ENCODE assay signal across 8 cellular contexts in genomic region chr12:62259311-62259992, GRCh38. TPM values are rescaled to one million over a fixed set of nuclear protein-coding genes. Genes with fewer than 3 reads are reported as not detected.
A peak's percentile ranks its signal among the peaks of the same experiment; 100 is the strongest.
DNase-seq lines count a peak whose midpoint lies in the region; ATAC-seq, FAIRE-seq and TF ChIP-seq lines count a peak whose summit lies in the region.

No MANE protein-coding gene starts in this region.

- no peak for FAIRE-seq in A549 (lab: Jason Lieb, UNC)
- peak; percentile 62 for FAIRE-seq in K562 (lab: Jason Lieb, UNC)

- H3K4me3 ChIP-seq in A549 (peak overlapping the region; percentile 74), K562 (peak overlapping the region; percentile 84)

- in situ Hi-C loops in K562 (cut with MboI), result no loop called here
- in situ Hi-C loops in GM13976 (cut with MboI; ENCODE audit: low sequenced_read_pairs, unreplicated experiment), result loop anchor here (25.0 kb wide), 1 partner anchor 528 kb away; no protein-coding TSS in a partner anchor

- peak overlapping the region; percentile 75 for H3K4me2 ChIP-seq in A549
- peak overlapping the region; percentile 98 for H3K4me2 ChIP-seq in K562 (ENCODE audit: insufficient read depth, low read length)

- WGBS in A549 (ENCODE audit: missing lambda C conversion rate), result 2% methylated on average over 20 of the region's 20 CpGs
- WGBS in K562 (ENCODE audit: insufficient coverage, low coverage, missing lambda C conversion rate), result under 1% methylated on average over 20 of the region's 20 CpGs

- H3K9me3 ChIP-seq in A549 (no peaks in the 10 kb centered on the region), K562 (replicated peaks; ENCODE audit: control insufficient read depth, insufficient read depth, low read depth, low read length) (no peaks in the 10 kb centered on the region)

- peak overlapping the region; percentile 96 to 97 for H3K9ac ChIP-seq in K562 (ENCODE audit: insufficient read depth in 1 of 2, low read depth in 2 of 2, low read length in 2 of 2)

- TF ChIP-seq EP300 in A549 (IDR thresholded peaks at IDR 0.05) (no peak), K562 (IDR thresholded peaks at IDR 0.05; ENCODE audit: low read length) (no peak)

- peak overlapping the region; percentile 90 to 93 for H3K27ac ChIP-seq in A549
- H3K27ac ChIP-seq in K562 (ENCODE audit: extremely low read depth, low read depth, low read length), result peak overlapping the region; percentile 99
- H3K27ac ChIP-seq in substantia nigra (ENCODE audit: low read depth, low read length, poor library complexity, severe bottlenecking), result peak overlapping the region; percentile 90

- no peaks in the 10 kb centered on the region; the same call in none of the 2 replicates for H4K20me1 ChIP-seq in K562 (replicated peaks; ENCODE audit: control insufficient read depth, insufficient read depth, low read length)

- TF ChIP-seq POLR2A in A549 (IDR thresholded peaks at IDR 0.05; ENCODE audit: low read length), result no peak
- no peak for TF ChIP-seq POLR2A in K562 (conservative IDR thresholded peaks at IDR 0.05)

- DNase-seq in A549 (ENCODE audit: low read depth in 1 of 2, low spot score in 1 of 2) (peak; percentile 8 to 21), NCI-H2227 treated with DMSO at 0.1 percent for 48 hours (lab: John Stamatoyannopoulos, UW) (peak; percentile 55), K562 (ENCODE audit: extremely low read depth in 1 of 4, low spot score in 3 of 4) (no peak), kidney glomerular epithelial cell (lab: John Stamatoyannopoulos, UW) (peak; percentile 44), substantia nigra (lab: John Stamatoyannopoulos, UW) (peak in 2 of 49 donors; percentile 27 to 74), GM13976 (ENCODE audit: low spot score) (no peak)

- POLR2A ChIA-PET in A549 (lab: Yijun Ruan, JAX), result interaction anchor here (0.6 to 1.4 kb wide), 7 partner anchors 14 to 675 kb away, joined by 3 to 7 read pairs (median 3); partner anchors contain the start of gene PPM1H
- POLR2A ChIA-PET in K562 (lab: Yijun Ruan, JAX), result interaction anchor here (0.6 to 3.2 kb wide), 11 partner anchors 8 to 83 kb away, joined by 3 to 20 read pairs (median 4); no protein-coding TSS in a partner anchor

- TF ChIP-seq RAD21 in A549 (conservative IDR thresholded peaks at IDR 0.05 in 1 of 2, IDR thresholded peaks at IDR 0.05 in 1 of 2) (no peak), K562 (CRISPR knock-in tag; conservative IDR thresholded peaks at IDR 0.05 in 1 of 2, IDR thresholded peaks at IDR 0.05 in 1 of 2) (no peak)

- no peaks in the 10 kb centered on the region for H3K9me1 ChIP-seq in K562 (ENCODE audit: control insufficient read depth, insufficient read depth, low read length)

- ATAC-seq in A549 (peak; percentile 61 to 67), GM18519 (IDR thresholded peaks at IDR 0.05; ENCODE audit: low FRiP score, unreplicated experiment) (peak; percentile 14), HG03045 (IDR thresholded peaks at IDR 0.05; ENCODE audit: unreplicated experiment) (peak; percentile 10), K562 (peak; percentile 18)

- TSS peak; percentile 57 for BruUV-seq in K562 (replicated peaks; lab: Mats Ljungman, UMichigan)

- CTCF ChIA-PET in A549 (lab: Yijun Ruan, JAX) (interaction anchor here (0.6 to 1.8 kb wide), 11 partner anchors 8 to 177 kb away, joined by 3 to 10 read pairs (median 5); no protein-coding TSS in a partner anchor), K562 (lab: Yijun Ruan, JAX; ENCODE audit: low intra/inter-chr PET ratio) (no interaction called here)

- intact Hi-C loops in K562 (cut with micrococcal nuclease), result no loop called here

- H3K79me2 ChIP-seq in K562 (ENCODE audit: control insufficient read depth, insufficient read depth, low read length), result peaks cover 84% of the 10 kb centered on the region

- TF ChIP-seq CTCF in A549 (IDR thresholded peaks at IDR 0.05) (no peak), K562 (IDR thresholded peaks at IDR 0.05 in 2 of 3, conservative IDR thresholded peaks at IDR 0.05 in 1 of 3; ENCODE audit: insufficient read depth in 2 of 3, low read depth in 1 of 3, low read length in 3 of 3) (no peak), GM13976 (IDR thresholded peaks at IDR 0.05; ENCODE audit: borderline replicate concordance, control extremely low read depth, extremely low read depth, insufficient read depth, missing control alignments) (no peak)

- peak overlapping the region; percentile 73 for H2AFZ ChIP-seq in K562 (ENCODE audit: low read depth, low read length)

- H3K36me3 ChIP-seq in K562 (ENCODE audit: control insufficient read depth, insufficient read depth, low read length), result peaks cover 25% of the 10 kb centered on the region

- no peaks in the 10 kb centered on the region for H3K27me3 ChIP-seq in K562 (ENCODE audit: control insufficient read depth in 2 of 2, insufficient read depth in 2 of 2, low read length in 2 of 2)

- H3K4me1 ChIP-seq in A549 (peaks cover 23% of the 10 kb centered on the region; the same call in 2 of the 3 replicates), K562 (replicated peaks in 1 of 2; ENCODE audit: control insufficient read depth in 2 of 2, insufficient read depth in 2 of 2, low read length in 2 of 2) (peaks cover 9 to 10% of the 10 kb centered on the region in 2 experiments; a peak in 2 of 5 replicates)

TF ChIP-seq in A549, 52 proteins besides CTCF, POLR2A, EP300 and RAD21:
- TF ChIP-seq TFCP2L1 (CRISPR knock-in tag; IDR thresholded peaks at IDR 0.05) (no peak), GATA3 (IDR thresholded peaks at IDR 0.05; ENCODE audit: borderline replicate concordance) (no peak), CHD4 (IDR thresholded peaks at IDR 0.05; ENCODE audit: borderline replicate concordance) (no peak), SMC3 (IDR thresholded peaks at IDR 0.05) (no peak), EHF (CRISPR knock-in tag; IDR thresholded peaks at IDR 0.05) (no peak), CBX2 (IDR thresholded peaks at IDR 0.05; ENCODE audit: borderline replicate concordance, low read depth) (no peak), RFX5 (IDR thresholded peaks at IDR 0.05) (no peak), CBX8 (IDR thresholded peaks at IDR 0.05) (no peak), KDM5A (IDR thresholded peaks at IDR 0.05) (no peak)

TF ChIP-seq in K562, 482 proteins besides CTCF, POLR2A, EP300 and RAD21 (continues in another document):
- TF ChIP-seq HIVEP1 (CRISPR knock-in tag; IDR thresholded peaks at IDR 0.05), result no peak
- no peak for TF ChIP-seq JUND (IDR thresholded peaks at IDR 0.05; ENCODE audit: borderline replicate concordance, low read depth, low read length)
- TF ChIP-seq JUND (tag; IDR thresholded peaks at IDR 0.05; ENCODE audit: borderline replicate concordance, low read depth, low read length), result no peak
- TF ChIP-seq RBM22 (IDR thresholded peaks at IDR 0.05; ENCODE audit: low read depth, low read length, poor library complexity, severe bottlenecking), result no peak
- TF ChIP-seq ESRRA (IDR thresholded peaks at IDR 0.05; ENCODE audit: borderline replicate concordance, low read depth), result peak; percentile 62
- peak; percentile 60 for TF ChIP-seq NFE2 (IDR thresholded peaks at IDR 0.05; ENCODE audit: low read depth)
- no peak for TF ChIP-seq NR2F6 (CRISPR knock-in tag; IDR thresholded peaks at IDR 0.05)
- TF ChIP-seq IRF9 (tag; IDR thresholded peaks at IDR 0.05), result no peak
- TF ChIP-seq SMARCC2 (IDR thresholded peaks at IDR 0.05; ENCODE audit: low read depth), result no peak
- TF ChIP-seq RFX1 (IDR thresholded peaks at IDR 0.05), result no peak
- no peak for TF ChIP-seq CC2D1A (IDR thresholded peaks at IDR 0.05)

RNA-seq across cellular contexts. Expression of gene USP15, which starts 0.8 kb away (rescaled TPM):
- polyA plus RNA-seq in A549 (2011; rRNA removed) (56.4 and 67.6 TPM in 2 replicates), A549 (2017; fragmentation: RNase III; extraction: RNeasy Plus Mini Kit Qiagen cat#74134 plus additional on column Dnase treatment) (25.4 to 30.4 TPM (median 29.9 TPM) in 3 replicates), K562 (2011; rRNA removed) (175 and 204 TPM in 2 replicates), K562 (2014; fragmentation: Illumina TruSeq; extraction: Trizol) (152 and 177 TPM in 2 replicates), K562 (2014; fragmentation: Nextera tagmentation; extraction: Ambion mirVana) (100 to 1,000 TPM; 182 to 253 TPM), K562 (2014; rRNA removed) (123 and 140 TPM in 2 replicates)
- 10.8 and 15.3 TPM in 2 replicates for polyA plus RNA-seq in A549 (2012; cell fraction: cytosol; rRNA removed)
- 12.8 and 14.6 TPM in 2 replicates for polyA plus RNA-seq in A549 (2012; cell fraction: nucleus; rRNA removed)
- 42.5 and 65.5 TPM in 2 replicates for polyA minus RNA-seq in A549 (2011; rRNA and poly(A)+ RNA removed)
- 187 and 674 TPM in 2 replicates for total RNA-seq in K562 (2011; cell fraction: chromatin; rRNA removed; ENCODE audit: low replicate concordance)
- 113 and 135 TPM in 2 replicates for total RNA-seq in K562 (2011; cell fraction: nucleolus; rRNA removed)
- total RNA-seq in K562 (2011; cell fraction: nucleoplasm; rRNA removed), result 225 and 292 TPM in 2 replicates
- total RNA-seq in K562 (2014; rRNA removed) (131 and 140 TPM in 2 replicates), K562 (2014; rRNA removed; fragmentation: Illumina TruSeq; extraction: Trizol) (272 and 284 TPM in 2 replicates), K562 (2015; rRNA removed; fragmentation: Illumina TruSeq; extraction: Trizol) (155 and 174 TPM in 2 replicates), K562 (2021) (184 and 189 TPM in 2 replicates)
- polyA plus RNA-seq in K562 (2011; cell fraction: cytosol; rRNA removed), result 29.1 and 75.2 TPM in 2 replicates
- polyA plus RNA-seq in K562 (2011; cell fraction: nucleus; rRNA removed), result 218 and 401 TPM in 2 replicates
- 92.9 and 182 TPM in 2 replicates for polyA plus RNA-seq in K562 (2012)
- polyA minus RNA-seq in K562 (2011; rRNA and poly(A)+ RNA removed), result 720 and 762 TPM in 2 replicates
- polyA minus RNA-seq in K562 (2011; cell fraction: cytosol; rRNA and poly(A)+ RNA removed), result 52.1 and 62.0 TPM in 2 replicates
- polyA minus RNA-seq in K562 (2011; cell fraction: nucleus; rRNA and poly(A)+ RNA removed), result 408 and 684 TPM in 2 replicates

Comparison
In these comparisons a context has a peak if more than half of its experiments do, and no peak if none do; other contexts are left out.
1. ATAC-seq: peak in every context shown above with its lines; median percentile 64 in A549; 18 in K562; 14 in GM18519; 10 in HG03045.
2. DNase-seq: peak in A549 (2 of 2), NCI-H2227 treated with DMSO at 0.1 percent for 48 hours (single experiment) and kidney glomerular epithelial cell (single experiment); none in K562 (0 of 4) and GM13976 (single experiment).
3. Of the 35 proteins assayed by ChIP-seq in both K562 and A549: peak only in K562: ESRRA; only in A549: none; in both: none; in neither: 34.
4. Peak in every context shown above with its lines, with median percentiles within 50 percentile points of each other: H3K27ac ChIP-seq.